2 cellular contexts compared by ENCODE assay signal in genomic region chr16:57504001-57504400, GRCh38.
TF ChIP-seq lines count a peak whose summit lies in the region.

No MANE protein-coding gene starts in this region.

TF ChIP-seq in HEK293, 187 proteins besides CTCF, POLR2A, EP300 and RAD21:
- TF ChIP-seq ZSCAN23 (tag by site-specific recombination; IDR thresholded peaks at IDR 0.05) (no peak), HOXD13 (CRISPR knock-in tag; IDR thresholded peaks at IDR 0.05; ENCODE audit: borderline replicate concordance) (no peak), RBAK (tag by site-specific recombination; IDR thresholded peaks at IDR 0.05) (no peak), SCRT2 (tag by site-specific recombination; IDR thresholded peaks at IDR 0.05) (peak; percentile 69)
TF ChIP-seq in HEK293: peak in this region for 1.

TF ChIP-seq in H1, 55 proteins besides CTCF, POLR2A, EP300 and RAD21:
- TF ChIP-seq GABPA (IDR thresholded peaks at IDR 0.05; ENCODE audit: borderline replicate concordance, insufficient read depth, low read length) (no peak), SP2 (IDR thresholded peaks at IDR 0.05; ENCODE audit: low read length) (no peak), ATF2 (IDR thresholded peaks at IDR 0.05; ENCODE audit: low read length) (no peak), RBBP5 (IDR thresholded peaks at IDR 0.05; ENCODE audit: borderline replicate concordance, low read depth, low read length) (no peak), SIRT6 (IDR thresholded peaks at IDR 0.05; ENCODE audit: low read length) (no peak), HDAC2 (IDR thresholded peaks at IDR 0.05; ENCODE audit: borderline replicate concordance in 1 of 2, low read depth in 2 of 2, low read length in 2 of 2) (no peak)
- TF ChIP-seq, protein P1, sequence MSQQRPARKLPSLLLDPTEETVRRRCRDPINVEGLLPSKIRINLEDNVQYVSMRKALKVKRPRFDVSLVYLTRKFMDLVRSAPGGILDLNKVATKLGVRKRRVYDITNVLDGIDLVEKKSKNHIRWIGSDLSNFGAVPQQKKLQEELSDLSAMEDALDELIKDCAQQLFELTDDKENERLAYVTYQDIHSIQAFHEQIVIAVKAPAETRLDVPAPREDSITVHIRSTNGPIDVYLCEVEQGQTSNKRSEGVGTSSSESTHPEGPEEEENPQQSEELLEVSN (IDR thresholded peaks at IDR 0.05) = no peak
TF ChIP-seq in H1: peak in this region for 0.
